Comparison of ENCODE assay signal across 21 cellular contexts in the genomic region with DNA sequence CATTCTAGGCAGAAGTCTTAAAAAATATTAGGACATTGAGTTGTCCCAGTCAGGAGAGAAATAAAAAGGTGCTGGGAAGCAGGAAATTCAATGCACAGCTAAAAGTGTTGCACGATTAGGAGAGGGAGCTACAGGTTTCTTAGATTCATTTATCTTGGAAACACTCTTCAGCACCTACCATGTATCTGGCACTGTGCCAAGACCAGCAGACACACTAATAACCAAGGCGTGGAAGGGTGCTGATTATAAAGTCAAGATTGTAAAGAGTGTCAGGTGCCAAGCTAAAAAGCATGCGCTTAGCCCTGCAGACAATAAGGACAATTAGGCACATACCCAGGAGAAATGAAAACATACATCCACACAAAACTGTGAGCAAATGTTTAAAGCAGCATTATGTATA.
A peak's percentile ranks its signal among the peaks of the same experiment; 100 is the strongest.
DNase-seq lines count a peak whose midpoint lies in the region; ATAC-seq, FAIRE-seq and TF ChIP-seq lines count a peak whose summit lies in the region.
"Had no signal": no experiment of that assay in that cellular context is flagged by ENCODE, and none has a peak within 500 bp of the region (broad histone marks: within the 10 kb centered on the region; RNA-seq: fewer than 3 reads in every experiment).

No MANE protein-coding gene starts in this region.

- DNase-seq in NCI-H1092 treated with DMSO at 0.1 percent for 48 hours (lab: John Stamatoyannopoulos, UW) (peak; percentile 84), NCI-H1436 (lab: John Stamatoyannopoulos, UW) (peak; percentile 94), NCI-H2171 (lab: John Stamatoyannopoulos, UW) (peak; percentile 36), K562 (ENCODE audit: extremely low read depth in 1 of 4, low spot score in 3 of 4) (peak in 1 of 4 experiments; percentile 9), WERI-Rb-1 (no peak), immature natural killer cell (no peak)
- DNase-seq in activated naive CD4-positive, alpha-beta T cell treated with anti-CD3 and anti-CD28 coated beads, Interleukin-2, amount 50 U/mL, for 16 hours = no peak
- DNase-seq: activated CD4-positive, alpha-beta T cell treated with anti-CD3 and anti-CD28 coated beads, Interleukin-2, amount 10 ng/mL, durations not matched to agents 24 days and 14 days; CD8-positive, alpha-beta memory T cell; foreskin fibroblast; left lung; naive thymus-derived CD8-positive, alpha-beta T cell; NCI-H187 treated with DMSO at 0.1 percent for 48 hours; stimulated activated CD4-positive, alpha-beta T cell treated with anti-CD3 and anti-CD28 coated beads, Interleukin-2, amount 100 ng/mL, for 48 hours; stimulated activated naive B cell treated with anti-CD40 and anti-IgM and Interleukin-4, amounts not matched to agents 10 μg/mL and 1 μg/mL and 100 μg/mL, for 72 hours; T-helper 17 cell; testis had no signal

- H2AFZ ChIP-seq in K562 (ENCODE audit: low read depth, low read length) = no peak overlapping the region

- H3K9ac ChIP-seq in K562 (ENCODE audit: insufficient read depth in 1 of 2, low read depth in 2 of 2, low read length in 2 of 2) = no peak overlapping the region

- TF ChIP-seq POLR2A in K562 (conservative IDR thresholded peaks at IDR 0.05) = no peak

- H3K79me2 ChIP-seq in K562 (ENCODE audit: control insufficient read depth, insufficient read depth, low read length) = no peaks in the 10 kb centered on the region

- CTCF ChIA-PET in K562 (lab: Yijun Ruan, JAX; ENCODE audit: low intra/inter-chr PET ratio) = no interaction called here

- H3K9me1 ChIP-seq in K562 (ENCODE audit: control insufficient read depth, insufficient read depth, low read length) = no peaks in the 10 kb centered on the region

- POLR2A ChIA-PET in K562 (lab: Yijun Ruan, JAX) = no interaction called here

- TF ChIP-seq CTCF in K562 (IDR thresholded peaks at IDR 0.05 in 2 of 3, conservative IDR thresholded peaks at IDR 0.05 in 1 of 3; ENCODE audit: insufficient read depth in 2 of 3, low read depth in 1 of 3, low read length in 3 of 3) = no peak
- TF ChIP-seq CTCF in WERI-Rb-1 (IDR thresholded peaks at IDR 0.05; ENCODE audit: low read depth, low read length) = no peak

- no peak for FAIRE-seq in K562 (lab: Jason Lieb, UNC)
- FAIRE-seq: GM19239, H1 had no signal

- H3K27ac Mint-ChIP-seq in immature natural killer cell = no peak overlapping the region
- H3K27ac Mint-ChIP-seq: activated CD4-positive, alpha-beta T cell treated with anti-CD3 and anti-CD28 coated beads, Interleukin-2, amount 10 ng/mL, durations not matched to agents 24 days and 14 days; activated T-helper 2 cell treated with anti-CD3 and anti-CD28 coated beads, Interferon-gamma antibody, Interleukin-2, Interleukin-4, amounts not matched to agents 10 μg/mL and 5 μg/mL and 100 μg/mL, durations not matched to agents 14 hours and 24 hours and 36 hours; mesothelial cell of epicardium; naive thymus-derived CD8-positive, alpha-beta T cell; stimulated activated naive B cell treated with anti-CD40 and anti-IgM and Interleukin-4, amounts not matched to agents 10 μg/mL and 1 μg/mL and 100 μg/mL, for 72 hours; T-helper 17 cell had no signal

- H3K36me3 ChIP-seq in K562 (ENCODE audit: control insufficient read depth, insufficient read depth, low read length) (no peaks in the 10 kb centered on the region), WERI-Rb-1 (no peaks in the 10 kb centered on the region)
- H3K36me3 ChIP-seq: left lung had no signal

- no peaks in the 10 kb centered on the region for H3K4me1 ChIP-seq in K562 (replicated peaks in 1 of 2; ENCODE audit: control insufficient read depth in 2 of 2, insufficient read depth in 2 of 2, low read length in 2 of 2)
- H3K4me1 ChIP-seq: left lung, testis had no signal

- intact Hi-C loops in K562 (cut with micrococcal nuclease) = no loop called here

- no peaks in the 10 kb centered on the region for H3K4me1 Mint-ChIP-seq in immature natural killer cell
- H3K4me1 Mint-ChIP-seq: activated CD4-positive, alpha-beta T cell treated with anti-CD3 and anti-CD28 coated beads, Interleukin-2, amount 10 ng/mL, durations not matched to agents 24 days and 14 days; CD8-positive, alpha-beta memory T cell; mesothelial cell of epicardium; naive thymus-derived CD8-positive, alpha-beta T cell; stimulated activated naive B cell treated with anti-CD40 and anti-IgM and Interleukin-4, amounts not matched to agents 10 μg/mL and 1 μg/mL and 100 μg/mL, for 72 hours; T-helper 17 cell had no signal

- no peak for ATAC-seq in K562
- ATAC-seq: left lung; naive thymus-derived CD8-positive, alpha-beta T cell; stimulated activated naive B cell treated with anti-CD40 and anti-IgM and Interleukin-4, amounts not matched to agents 10 μg/mL and 1 μg/mL and 100 μg/mL, for 72 hours; T-helper 17 cell had no signal

- H3K9me3 ChIP-seq in K562 (replicated peaks; ENCODE audit: control insufficient read depth, insufficient read depth, low read depth, low read length) (no peaks in the 10 kb centered on the region), WERI-Rb-1 (ENCODE audit: severe bottlenecking) (no peaks in the 10 kb centered on the region)
- H3K9me3 ChIP-seq: testis had no signal

- peaks cover 3 to 33% (median 10%) of the 10 kb centered on the region in 6 donors for H3K9me3 Mint-ChIP-seq in immature natural killer cell

- H3K27ac ChIP-seq in K562 (ENCODE audit: extremely low read depth, low read depth, low read length) (no peak overlapping the region), WERI-Rb-1 (no peak overlapping the region)
- H3K27ac ChIP-seq: left lung, testis had no signal

- in situ Hi-C loops in K562 (cut with MboI) = no loop called here

- H3K27me3 ChIP-seq in K562 (ENCODE audit: control insufficient read depth in 2 of 2, insufficient read depth in 2 of 2, low read length in 2 of 2) = no peaks in the 10 kb centered on the region
- H3K27me3 ChIP-seq in WERI-Rb-1 (ENCODE audit: insufficient read depth, low read depth, severe bottlenecking) = no peaks in the 10 kb centered on the region
- H3K27me3 ChIP-seq: left lung, testis had no signal

- no peaks in the 10 kb centered on the region for H3K36me3 Mint-ChIP-seq in immature natural killer cell
- H3K36me3 Mint-ChIP-seq: CD8-positive, alpha-beta memory T cell; mesothelial cell of epicardium; stimulated activated naive B cell treated with anti-CD40 and anti-IgM and Interleukin-4, amounts not matched to agents 10 μg/mL and 1 μg/mL and 100 μg/mL, for 72 hours had no signal

- H3K4me3 Mint-ChIP-seq in immature natural killer cell = no peak overlapping the region
- H3K4me3 Mint-ChIP-seq: activated CD4-positive, alpha-beta T cell treated with anti-CD3 and anti-CD28 coated beads, Interleukin-2, amount 10 ng/mL, durations not matched to agents 24 days and 14 days; CD8-positive, alpha-beta memory T cell; mesothelial cell of epicardium; naive thymus-derived CD8-positive, alpha-beta T cell; stimulated activated naive B cell treated with anti-CD40 and anti-IgM and Interleukin-4, amounts not matched to agents 10 μg/mL and 1 μg/mL and 100 μg/mL, for 72 hours; T-helper 17 cell had no signal

- WGBS in K562 (ENCODE audit: insufficient coverage, low coverage, missing lambda C conversion rate) = 0% methylated on average over 3 of the region's 3 CpGs

- peaks cover 0 to 5% (median 2%) of the 10 kb centered on the region in 3 donors for H3K27me3 Mint-ChIP-seq in immature natural killer cell (ENCODE audit: low read depth in 3 of 3)
- H3K27me3 Mint-ChIP-seq: activated CD4-positive, alpha-beta T cell treated with anti-CD3 and anti-CD28 coated beads, Interleukin-2, amount 10 ng/mL, durations not matched to agents 24 days and 14 days; stimulated activated naive B cell treated with anti-CD40 and anti-IgM and Interleukin-4, amounts not matched to agents 10 μg/mL and 1 μg/mL and 100 μg/mL, for 72 hours; T-helper 17 cell had no signal

- no peak overlapping the region for H3K4me2 ChIP-seq in K562 (ENCODE audit: insufficient read depth, low read length)

- no peak overlapping the region for H3K4me3 ChIP-seq in K562
- H3K4me3 ChIP-seq in WERI-Rb-1 (ENCODE audit: low read depth, low read length) = no peak overlapping the region
- H3K4me3 ChIP-seq: left lung, testis had no signal

- H4K20me1 ChIP-seq in K562 (replicated peaks; ENCODE audit: control insufficient read depth, insufficient read depth, low read length) = no peaks in the 10 kb centered on the region

- BruUV-seq in K562 (replicated peaks; lab: Mats Ljungman, UMichigan) = no TSS peak

- no peak for TF ChIP-seq EP300 in K562 (IDR thresholded peaks at IDR 0.05; ENCODE audit: low read length)

- no peak for TF ChIP-seq RAD21 in K562 (CRISPR knock-in tag; conservative IDR thresholded peaks at IDR 0.05 in 1 of 2, IDR thresholded peaks at IDR 0.05 in 1 of 2)

TF ChIP-seq in K562, 482 proteins besides CTCF, POLR2A, EP300 and RAD21:
- TF ChIP-seq NFIX (CRISPR knock-in tag; IDR thresholded peaks at IDR 0.05; ENCODE audit: low read depth) (peak; percentile 96), NFIC (IDR thresholded peaks at IDR 0.05) (peak; percentile 96), FOXM1 (IDR thresholded peaks at IDR 0.05; ENCODE audit: low read depth) (no peak), FOXM1 (CRISPR knock-in tag; IDR thresholded peaks at IDR 0.05; ENCODE audit: low read depth) (no peak)
- TF ChIP-seq, protein P1, sequence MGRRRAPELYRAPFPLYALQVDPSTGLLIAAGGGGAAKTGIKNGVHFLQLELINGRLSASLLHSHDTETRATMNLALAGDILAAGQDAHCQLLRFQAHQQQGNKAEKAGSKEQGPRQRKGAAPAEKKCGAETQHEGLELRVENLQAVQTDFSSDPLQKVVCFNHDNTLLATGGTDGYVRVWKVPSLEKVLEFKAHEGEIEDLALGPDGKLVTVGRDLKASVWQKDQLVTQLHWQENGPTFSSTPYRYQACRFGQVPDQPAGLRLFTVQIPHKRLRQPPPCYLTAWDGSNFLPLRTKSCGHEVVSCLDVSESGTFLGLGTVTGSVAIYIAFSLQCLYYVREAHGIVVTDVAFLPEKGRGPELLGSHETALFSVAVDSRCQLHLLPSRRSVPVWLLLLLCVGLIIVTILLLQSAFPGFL (CRISPR knock-in tag; IDR thresholded peaks at IDR 0.05) = no peak

Comparison
In these comparisons a context has a peak if more than half of its experiments do, and no peak if none do; other contexts are left out.
1. DNase-seq: peak in NCI-H1092 treated with DMSO at 0.1 percent for 48 hours (single experiment), NCI-H1436 (single experiment) and NCI-H2171 (single experiment); none in activated naive CD4-positive, alpha-beta T cell treated with anti-CD3 and anti-CD28 coated beads, Interleukin-2, amount 50 U/mL, for 16 hours (single experiment), WERI-Rb-1 (single experiment) and immature natural killer cell (0 of 3).